ENCODE assay signal across 19 cellular contexts in the genomic region with DNA sequence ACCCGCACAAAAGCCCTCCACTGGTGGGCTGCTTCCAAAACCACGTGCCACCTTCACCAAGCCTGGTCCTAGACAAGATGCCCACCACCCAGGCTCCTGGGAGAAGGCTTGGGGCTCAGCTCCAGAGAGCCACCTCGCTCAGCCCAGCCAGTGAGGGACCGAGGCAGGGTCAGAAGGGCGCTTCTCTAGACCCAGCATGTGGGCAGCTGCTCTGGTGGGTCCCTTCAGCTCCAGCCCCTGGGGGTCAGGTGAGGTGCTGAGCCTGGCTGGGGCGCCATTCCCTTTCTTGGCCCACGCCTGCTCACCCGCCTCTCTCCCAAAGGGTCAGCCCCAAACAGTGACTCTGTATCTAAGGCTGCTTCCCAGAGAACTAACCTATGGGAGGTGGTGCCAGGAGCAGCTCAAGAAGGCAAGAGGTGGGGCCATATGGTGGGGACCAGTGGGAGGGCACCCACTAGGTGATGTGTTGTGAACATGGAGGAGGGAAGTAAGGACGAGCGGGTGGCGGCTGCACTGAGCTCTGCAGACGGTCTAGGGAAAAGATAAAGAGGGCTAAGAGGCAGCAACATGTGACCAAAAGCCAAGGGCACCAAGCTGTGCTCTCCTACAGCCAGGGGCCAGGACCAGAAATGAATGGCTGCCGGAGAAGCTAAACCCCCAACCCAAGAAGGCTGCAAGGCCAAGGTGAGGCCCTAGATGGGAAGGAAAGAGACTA.
"Had no signal": no experiment of that assay in that cellular context is flagged by ENCODE, and none has a peak within 500 bp of the region (broad histone marks: within the 10 kb centered on the region; RNA-seq: fewer than 3 reads in every experiment).

No MANE protein-coding gene starts in this region.

- H3K27ac ChIP-seq: neural progenitor cell, tibial artery, vagina had no signal

- ATAC-seq: activated T-cell treated with anti-CD3 and anti-CD28 coated beads, Interleukin-2, amount 50 U/mL, for 72 hours; naive thymus-derived CD4-positive, alpha-beta T cell; T-helper 17 cell had no signal

- H3K27me3 ChIP-seq: neural progenitor cell, tibial artery, vagina had no signal

- H3K4me3 ChIP-seq: lung, neural progenitor cell, tibial artery, vagina had no signal

- H2AFZ ChIP-seq: neural progenitor cell had no signal

- H3K9me3 ChIP-seq: vagina had no signal

- DNase-seq: activated CD4-positive, alpha-beta memory T cell treated with anti-CD3 and anti-CD28 coated beads, Interleukin-2, amount 10 ng/mL, durations not matched to agents 7 days and 5 days; activated CD4-positive, alpha-beta T cell treated with anti-CD3 and anti-CD28 coated beads, Interleukin-2, amount 10 ng/mL, durations not matched to agents 24 days and 14 days; activated CD4-positive, CD25-positive, alpha-beta regulatory T cell; activated effector memory CD4-positive, alpha-beta T cell treated with anti-CD3 and anti-CD28 coated beads, Interleukin-2, amount 50 U/mL, for 16 hours; activated T-cell treated with anti-CD3 and anti-CD28 coated beads, Interleukin-2, amount 50 U/mL, for 72 hours; anterior cingulate cortex; caudate nucleus; effector memory CD4-positive, alpha-beta T cell; foreskin melanocyte; naive thymus-derived CD4-positive, alpha-beta T cell; right cardiac atrium; stimulated activated CD4-positive, alpha-beta T cell treated with anti-CD3 and anti-CD28 coated beads, Interleukin-1b, Interleukin-23, amount 100 ng/mL, for 48 hours; substantia nigra; SW 1271; T-helper 17 cell; tibial artery had no signal

- H3K4me2 ChIP-seq: neural progenitor cell had no signal

- H3K4me1 ChIP-seq: neural progenitor cell, tibial artery, vagina had no signal
